In the genomic region with DNA sequence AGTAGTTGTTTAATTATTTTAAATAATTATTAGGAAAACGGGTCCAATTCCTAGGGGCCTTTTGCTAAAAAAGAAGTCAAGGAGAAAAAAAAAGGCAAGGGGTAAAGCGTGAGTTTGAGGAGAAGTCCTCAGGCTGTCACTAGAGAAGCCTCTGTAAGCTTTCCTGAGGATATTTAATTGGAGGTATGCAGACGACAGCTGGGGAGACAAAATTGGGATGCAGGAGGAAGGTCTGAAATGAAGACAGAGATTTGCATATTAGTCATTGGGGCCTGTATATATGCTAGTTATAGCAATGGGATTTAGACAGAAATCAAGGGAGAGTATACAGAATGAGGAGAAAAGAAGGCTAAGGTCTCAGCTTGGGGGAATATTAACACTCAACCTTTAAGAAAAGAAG, we compare ENCODE assay signal across 18 cellular contexts. TPM values are rescaled to one million over a fixed set of nuclear protein-coding genes. Genes with fewer than 3 reads are reported as not detected.
"Had no signal": no experiment of that assay in that cellular context is flagged by ENCODE, and none has a peak within 500 bp of the region (broad histone marks: within the 10 kb centered on the region; RNA-seq: fewer than 3 reads in every experiment).

No MANE protein-coding gene starts in this region.

- H3K36me3 ChIP-seq: adrenal gland, right atrium auricular region, thoracic aorta had no signal

- H3K27me3 ChIP-seq: adrenal gland, right atrium auricular region had no signal

- H3K9me3 ChIP-seq: adrenal gland, right atrium auricular region, thoracic aorta had no signal

- H3K27ac Mint-ChIP-seq: activated CD8-positive, alpha-beta T cell treated with anti-CD3 and anti-CD28 coated beads, Interleukin-2, amount 10 ng/mL, durations not matched to agents 7 days and 5 days; stimulated activated naive CD8-positive, alpha-beta T cell treated with anti-CD3 and anti-CD28 coated beads, Interleukin-15, Interleukin-2, amounts not matched to agents 100 ng/mL and 50 ng/mL, for 24 hours had no signal

- ATAC-seq: activated CD8-positive, alpha-beta T cell treated with anti-CD3 and anti-CD28 coated beads, Interleukin-2, amount 10 ng/mL, durations not matched to agents 7 days and 5 days had no signal

- H3K4me1 ChIP-seq: adrenal gland, right atrium auricular region had no signal

- H3K4me3 ChIP-seq: adrenal gland, right atrium auricular region, thoracic aorta had no signal

- DNase-seq: activated CD4-positive, alpha-beta T cell treated with anti-CD3 and anti-CD28 coated beads for 48 hours; activated CD8-positive, alpha-beta memory T cell treated with anti-CD3 and anti-CD28 coated beads, Interleukin-2, amount 50 U/mL, for 48 hours; activated CD8-positive, alpha-beta T cell treated with anti-CD3 and anti-CD28 coated beads, Interleukin-2, amount 10 ng/mL, durations not matched to agents 7 days and 5 days; activated naive CD4-positive, alpha-beta T cell; adrenal gland; central memory CD4-positive, alpha-beta T cell; erythroblast; hippocampal formation; kidney glomerular epithelial cell; mesendoderm; nucleus accumbens; T-helper 1 cell had no signal

- H3K27ac ChIP-seq: adrenal gland, right atrium auricular region, thoracic aorta had no signal

- H3K4me3 Mint-ChIP-seq: activated CD8-positive, alpha-beta T cell treated with anti-CD3 and anti-CD28 coated beads, Interleukin-2, amount 10 ng/mL, durations not matched to agents 7 days and 5 days; stimulated activated naive CD8-positive, alpha-beta T cell treated with anti-CD3 and anti-CD28 coated beads, Interleukin-15, Interleukin-2, amounts not matched to agents 100 ng/mL and 50 ng/mL, for 24 hours had no signal

- H3K27me3 Mint-ChIP-seq: stimulated activated naive CD8-positive, alpha-beta T cell treated with anti-CD3 and anti-CD28 coated beads, Interleukin-15, Interleukin-2, amounts not matched to agents 100 ng/mL and 50 ng/mL, for 24 hours had no signal

RNA-seq across cellular contexts. Expression of a gene that starts 8.6 kb away (rescaled TPM):
- total RNA-seq: activated CD8-positive, alpha-beta T cell treated with anti-CD3 and anti-CD28 coated beads, Interleukin-2, amount 10 ng/mL, durations not matched to agents 7 days and 5 days; adrenal gland; liver; posterior vena cava; right atrium auricular region; thoracic aorta; urinary bladder had no signal
- polyA plus RNA-seq: adrenal gland, liver, urinary bladder had no signal
